ENCODE assay signal across 1 cellular context in the genomic region with DNA sequence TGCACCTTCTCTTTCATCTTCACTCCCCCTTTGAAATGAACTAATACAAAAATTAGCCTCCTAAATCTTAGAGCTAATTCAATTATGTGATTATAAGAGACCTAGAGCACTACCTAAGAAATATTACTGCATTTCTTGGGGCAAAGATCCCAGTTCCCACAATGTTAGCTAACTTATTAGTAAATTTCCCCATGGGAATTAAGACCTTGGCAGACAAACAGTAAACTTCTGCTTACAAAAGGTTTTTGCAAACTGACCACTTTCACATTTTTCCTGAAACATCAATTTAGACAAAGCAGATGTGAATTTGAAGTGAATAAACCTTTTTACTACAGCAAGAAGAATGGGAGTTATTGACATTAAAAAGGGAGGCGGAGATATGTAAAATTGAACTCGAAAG.
TF ChIP-seq lines count a peak whose summit lies in the region.

No MANE protein-coding gene starts in this region.

TF ChIP-seq in A549, 52 proteins besides CTCF, POLR2A, EP300 and RAD21 (continued from another document):
- TF ChIP-seq BCL3 (IDR thresholded peaks at IDR 0.05): no peak
- no peak for TF ChIP-seq JUNB (IDR thresholded peaks at IDR 0.05)
- TF ChIP-seq, protein P1, sequence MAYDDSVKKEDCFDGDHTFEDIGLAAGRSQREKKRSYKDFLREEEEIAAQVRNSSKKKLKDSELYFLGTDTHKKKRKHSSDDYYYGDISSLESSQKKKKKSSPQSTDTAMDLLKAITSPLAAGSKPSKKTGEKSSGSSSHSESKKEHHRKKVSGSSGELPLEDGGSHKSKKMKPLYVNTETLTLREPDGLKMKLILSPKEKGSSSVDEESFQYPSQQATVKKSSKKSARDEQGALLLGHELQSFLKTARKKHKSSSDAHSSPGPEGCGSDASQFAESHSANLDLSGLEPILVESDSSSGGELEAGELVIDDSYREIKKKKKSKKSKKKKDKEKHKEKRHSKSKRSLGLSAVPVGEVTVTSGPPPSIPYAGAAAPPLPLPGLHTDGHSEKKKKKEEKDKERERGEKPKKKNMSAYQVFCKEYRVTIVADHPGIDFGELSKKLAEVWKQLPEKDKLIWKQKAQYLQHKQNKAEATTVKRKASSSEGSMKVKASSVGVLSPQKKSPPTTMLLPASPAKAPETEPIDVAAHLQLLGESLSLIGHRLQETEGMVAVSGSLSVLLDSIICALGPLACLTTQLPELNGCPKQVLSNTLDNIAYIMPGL (CRISPR knock-in tag; IDR thresholded peaks at IDR 0.05; ENCODE audit: borderline replicate concordance): no peak
- no peak for TF ChIP-seq ZNF302 (CRISPR knock-in tag; IDR thresholded peaks at IDR 0.05)
- TF ChIP-seq FOXS1 (CRISPR knock-in tag; IDR thresholded peaks at IDR 0.05): no peak
- TF ChIP-seq KDM1A (IDR thresholded peaks at IDR 0.05; ENCODE audit: low read depth): no peak
- TF ChIP-seq CBX8 (IDR thresholded peaks at IDR 0.05): no peak
- TF ChIP-seq TP53 (CRISPR knock-in tag; IDR thresholded peaks at IDR 0.05): no peak
- TF ChIP-seq HOXB13 (CRISPR knock-in tag; IDR thresholded peaks at IDR 0.05; ENCODE audit: low read depth): no peak
- no peak for TF ChIP-seq JUN (IDR thresholded peaks at IDR 0.05)
- no peak for TF ChIP-seq MYC (IDR thresholded peaks at IDR 0.05; ENCODE audit: borderline replicate concordance, low read length)
- TF ChIP-seq POLR2AphosphoS2 (conservative IDR thresholded peaks at IDR 0.05; ENCODE audit: low read length): no peak
TF ChIP-seq in A549: peak in this region for 0.
